1 cellular context compared by ENCODE assay signal in the genomic region with DNA sequence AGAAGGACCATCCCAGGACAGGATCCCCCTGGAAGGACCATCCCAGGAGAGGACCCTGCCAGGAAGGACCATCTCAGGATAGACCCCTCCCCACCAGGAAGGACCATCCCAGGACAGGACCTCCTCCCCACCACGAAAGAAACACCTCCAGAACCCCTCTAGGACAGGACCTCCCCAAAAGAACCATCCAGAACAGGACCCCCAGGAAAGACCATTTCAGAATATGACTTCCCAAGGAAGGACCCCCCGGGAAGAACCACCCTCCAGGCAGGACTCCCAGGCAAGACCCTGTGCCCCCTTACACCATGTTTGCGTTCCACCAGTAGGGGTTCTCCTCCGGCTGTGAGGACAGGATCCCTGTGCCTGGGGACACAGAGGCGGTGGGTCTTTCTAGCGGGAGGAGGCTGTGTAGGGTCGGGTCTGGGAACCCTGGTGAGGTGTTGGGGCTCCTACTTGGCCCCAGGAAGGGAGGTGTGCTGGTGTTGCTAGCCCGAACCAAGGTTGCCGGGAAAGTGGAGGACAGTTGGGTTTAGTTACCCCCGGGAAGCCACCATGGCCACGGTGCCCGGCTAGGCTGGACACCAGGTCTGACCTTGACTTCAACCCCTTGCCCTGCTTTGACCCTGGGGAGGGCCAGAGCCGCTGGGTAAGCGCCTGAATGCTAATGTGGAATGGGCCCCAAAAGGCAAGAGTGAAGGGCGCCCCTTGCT.
TF ChIP-seq lines count a peak whose summit lies in the region.

No MANE protein-coding gene starts in this region.

TF ChIP-seq in K562, 482 proteins besides CTCF, POLR2A, EP300 and RAD21:
- TF ChIP-seq FOXK1 (CRISPR knock-in tag; IDR thresholded peaks at IDR 0.05; ENCODE audit: borderline replicate concordance) (0 out of 2 replicates have a peak, but pooled peaks have one; percentile 32), TEAD1 (CRISPR knock-in tag; IDR thresholded peaks at IDR 0.05) (0 out of 4 replicates have a peak, but pooled peaks of 1 of the 2 experiments have one; percentile 32), HCFC1 (IDR thresholded peaks at IDR 0.05; ENCODE audit: low read depth, low read length) (no peak), ESRRA (IDR thresholded peaks at IDR 0.05; ENCODE audit: borderline replicate concordance, low read depth) (peak; percentile 66), ZNF780A (CRISPR knock-in tag; IDR thresholded peaks at IDR 0.05) (no peak), ZBTB5 (IDR thresholded peaks at IDR 0.05) (0 out of 2 replicates have a peak, but pooled peaks have one; percentile 29), ZBTB17 (CRISPR knock-in tag; IDR thresholded peaks at IDR 0.05) (no peak), ATF3 (IDR thresholded peaks at IDR 0.05) (no peak), ATF3 (CRISPR knock-in tag; conservative IDR thresholded peaks at IDR 0.05) (0 out of 2 replicates have a peak, but pooled peaks have one; percentile 56)
- TF ChIP-seq, protein P1, sequence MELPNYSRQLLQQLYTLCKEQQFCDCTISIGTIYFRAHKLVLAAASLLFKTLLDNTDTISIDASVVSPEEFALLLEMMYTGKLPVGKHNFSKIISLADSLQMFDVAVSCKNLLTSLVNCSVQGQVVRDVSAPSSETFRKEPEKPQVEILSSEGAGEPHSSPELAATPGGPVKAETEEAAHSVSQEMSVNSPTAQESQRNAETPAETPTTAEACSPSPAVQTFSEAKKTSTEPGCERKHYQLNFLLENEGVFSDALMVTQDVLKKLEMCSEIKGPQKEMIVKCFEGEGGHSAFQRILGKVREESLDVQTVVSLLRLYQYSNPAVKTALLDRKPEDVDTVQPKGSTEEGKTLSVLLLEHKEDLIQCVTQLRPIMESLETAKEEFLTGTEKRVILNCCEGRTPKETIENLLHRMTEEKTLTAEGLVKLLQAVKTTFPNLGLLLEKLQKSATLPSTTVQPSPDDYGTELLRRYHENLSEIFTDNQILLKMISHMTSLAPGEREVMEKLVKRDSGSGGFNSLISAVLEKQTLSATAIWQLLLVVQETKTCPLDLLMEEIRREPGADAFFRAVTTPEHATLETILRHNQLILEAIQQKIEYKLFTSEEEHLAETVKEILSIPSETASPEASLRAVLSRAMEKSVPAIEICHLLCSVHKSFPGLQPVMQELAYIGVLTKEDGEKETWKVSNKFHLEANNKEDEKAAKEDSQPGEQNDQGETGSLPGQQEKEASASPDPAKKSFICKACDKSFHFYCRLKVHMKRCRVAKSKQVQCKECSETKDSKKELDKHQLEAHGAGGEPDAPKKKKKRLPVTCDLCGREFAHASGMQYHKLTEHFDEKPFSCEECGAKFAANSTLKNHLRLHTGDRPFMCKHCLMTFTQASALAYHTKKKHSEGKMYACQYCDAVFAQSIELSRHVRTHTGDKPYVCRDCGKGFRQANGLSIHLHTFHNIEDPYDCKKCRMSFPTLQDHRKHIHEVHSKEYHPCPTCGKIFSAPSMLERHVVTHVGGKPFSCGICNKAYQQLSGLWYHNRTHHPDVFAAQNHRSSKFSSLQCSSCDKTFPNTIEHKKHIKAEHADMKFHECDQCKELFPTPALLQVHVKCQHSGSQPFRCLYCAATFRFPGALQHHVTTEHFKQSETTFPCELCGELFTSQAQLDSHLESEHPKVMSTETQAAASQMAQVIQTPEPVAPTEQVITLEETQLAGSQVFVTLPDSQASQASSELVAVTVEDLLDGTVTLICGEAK (IDR thresholded peaks at IDR 0.05) = peak; percentile 70
- TF ChIP-seq, protein P1 (CRISPR knock-in tag; IDR thresholded peaks at IDR 0.05) = no peak
- TF ChIP-seq, protein P2, sequence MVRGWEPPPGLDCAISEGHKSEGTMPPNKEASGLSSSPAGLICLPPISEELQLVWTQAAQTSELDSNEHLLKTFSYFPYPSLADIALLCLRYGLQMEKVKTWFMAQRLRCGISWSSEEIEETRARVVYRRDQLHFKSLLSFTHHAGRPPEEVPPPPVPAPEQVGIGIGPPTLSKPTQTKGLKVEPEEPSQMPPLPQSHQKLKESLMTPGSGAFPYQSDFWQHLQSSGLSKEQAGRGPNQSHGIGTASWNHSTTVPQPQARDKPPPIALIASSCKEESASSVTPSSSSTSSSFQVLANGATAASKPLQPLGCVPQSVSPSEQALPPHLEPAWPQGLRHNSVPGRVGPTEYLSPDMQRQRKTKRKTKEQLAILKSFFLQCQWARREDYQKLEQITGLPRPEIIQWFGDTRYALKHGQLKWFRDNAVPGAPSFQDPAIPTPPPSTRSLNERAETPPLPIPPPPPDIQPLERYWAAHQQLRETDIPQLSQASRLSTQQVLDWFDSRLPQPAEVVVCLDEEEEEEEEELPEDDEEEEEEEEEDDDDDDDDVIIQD (CRISPR knock-in tag; IDR thresholded peaks at IDR 0.05) = 0 out of 2 replicates have a peak, but pooled peaks have one; percentile 0
- TF ChIP-seq, protein P3, sequence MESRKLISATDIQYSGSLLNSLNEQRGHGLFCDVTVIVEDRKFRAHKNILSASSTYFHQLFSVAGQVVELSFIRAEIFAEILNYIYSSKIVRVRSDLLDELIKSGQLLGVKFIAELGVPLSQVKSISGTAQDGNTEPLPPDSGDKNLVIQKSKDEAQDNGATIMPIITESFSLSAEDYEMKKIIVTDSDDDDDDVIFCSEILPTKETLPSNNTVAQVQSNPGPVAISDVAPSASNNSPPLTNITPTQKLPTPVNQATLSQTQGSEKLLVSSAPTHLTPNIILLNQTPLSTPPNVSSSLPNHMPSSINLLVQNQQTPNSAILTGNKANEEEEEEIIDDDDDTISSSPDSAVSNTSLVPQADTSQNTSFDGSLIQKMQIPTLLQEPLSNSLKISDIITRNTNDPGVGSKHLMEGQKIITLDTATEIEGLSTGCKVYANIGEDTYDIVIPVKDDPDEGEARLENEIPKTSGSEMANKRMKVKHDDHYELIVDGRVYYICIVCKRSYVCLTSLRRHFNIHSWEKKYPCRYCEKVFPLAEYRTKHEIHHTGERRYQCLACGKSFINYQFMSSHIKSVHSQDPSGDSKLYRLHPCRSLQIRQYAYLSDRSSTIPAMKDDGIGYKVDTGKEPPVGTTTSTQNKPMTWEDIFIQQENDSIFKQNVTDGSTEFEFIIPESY (CRISPR knock-in tag; IDR thresholded peaks at IDR 0.05) = peak; percentile 45; the same call in 1 of the 2 replicates
